Comparison of ENCODE assay signal across 7 cellular contexts in the genomic region with DNA sequence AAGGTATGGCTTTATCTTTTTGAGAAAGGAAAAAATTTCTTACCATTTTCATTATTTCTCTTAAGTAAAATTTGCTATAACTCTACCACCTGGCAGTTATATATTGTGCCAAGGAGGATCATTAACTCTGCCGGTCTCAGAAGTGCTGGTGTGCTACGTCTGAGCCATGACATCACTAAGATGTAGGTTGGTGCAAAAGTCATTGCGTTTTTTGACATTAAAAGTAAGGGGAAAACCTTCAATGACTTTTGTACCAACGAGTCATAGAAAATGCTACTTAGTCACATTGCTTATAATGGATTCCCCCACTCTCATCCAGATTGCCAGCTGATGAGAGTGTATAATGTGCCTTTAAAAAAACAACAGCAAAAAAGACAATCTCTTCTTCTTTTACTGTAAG.
"Had no signal": no experiment of that assay in that cellular context is flagged by ENCODE, and none has a peak within 500 bp of the region (broad histone marks: within the 10 kb centered on the region; RNA-seq: fewer than 3 reads in every experiment).

No MANE protein-coding gene starts in this region.

- H3K4me2 ChIP-seq: KMS-11 had no signal

- ATAC-seq: K562 had no signal

- H3K9ac ChIP-seq: KMS-11 had no signal

- H3K27ac ChIP-seq: HL-60, KMS-11 had no signal

- FAIRE-seq: HTR-8/SVneo, K562 had no signal

- H3K4me3 ChIP-seq: K562 had no signal

- DNase-seq: IMR-90, KBM-7, KG1 had no signal
